9 cellular contexts compared by ENCODE assay signal in the genomic region with DNA sequence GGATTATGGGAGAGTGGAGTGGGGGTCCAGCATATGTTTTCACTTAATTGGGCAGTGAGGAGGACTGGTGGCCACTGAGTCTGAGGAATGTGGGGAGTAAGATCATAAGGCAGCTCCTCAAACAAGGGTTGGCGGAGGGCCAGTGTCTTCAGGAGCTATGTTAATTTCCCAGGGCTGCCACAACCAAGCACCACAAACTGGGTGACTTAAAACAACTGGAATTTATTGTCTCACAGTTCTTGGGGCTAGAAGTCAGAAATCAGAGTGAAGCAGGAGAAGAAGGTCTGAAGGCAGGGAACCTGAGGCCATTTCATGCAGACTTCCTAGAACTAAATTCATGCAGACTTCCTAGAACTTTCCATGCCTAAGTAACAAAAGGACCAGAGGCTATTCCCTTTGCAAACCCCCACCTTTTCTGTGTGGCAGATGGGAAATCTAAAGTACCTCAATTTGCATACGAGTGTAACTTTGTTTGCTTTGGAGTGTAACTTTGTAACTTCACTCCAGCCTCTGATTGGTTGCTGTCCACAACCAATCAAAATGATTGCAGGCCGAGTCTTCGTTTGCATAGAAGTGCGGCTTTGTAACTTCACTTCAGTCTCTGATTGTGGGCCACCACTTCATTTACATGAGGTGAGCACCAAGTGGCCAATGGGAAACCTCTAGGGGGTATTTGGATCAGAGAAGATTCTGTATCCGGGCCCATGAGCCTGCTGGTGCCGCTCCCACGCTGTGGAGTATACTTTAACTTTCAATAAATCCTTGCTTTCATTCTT. TPM values are rescaled to one million over a fixed set of nuclear protein-coding genes. Genes with fewer than 3 reads are reported as not detected.
DNase-seq lines count a peak whose midpoint lies in the region; ATAC-seq lines count a peak whose summit lies in the region.
"Had no signal": no experiment of that assay in that cellular context is flagged by ENCODE, and none has a peak within 500 bp of the region (broad histone marks: within the 10 kb centered on the region; RNA-seq: fewer than 3 reads in every experiment).

No MANE protein-coding gene starts in this region.

- no peak for ATAC-seq in GM18867 (IDR thresholded peaks at IDR 0.05; ENCODE audit: unreplicated experiment)

- DNase-seq in EL (peak; percentile 99), NCI-H526 treated with DMSO at 0.1 percent for 48 hours (lab: John Stamatoyannopoulos, UW) (peak; percentile 15), dermis blood vessel endothelial cell (peak; percentile 18), non-pigmented ciliary epithelial cell (ENCODE audit: low read depth) (peak; percentile 91), NCI-H82 (lab: John Stamatoyannopoulos, UW) (no peak), NCI-H1092 treated with DMSO at 0.1 percent for 48 hours (lab: John Stamatoyannopoulos, UW) (no peak)
- no peak for DNase-seq in stimulated activated CD4-positive, alpha-beta T cell treated with anti-CD3 and anti-CD28 coated beads, Interleukin-4, amount 100 ng/mL, for 4 hours
- DNase-seq: activated CD4-positive, alpha-beta memory T cell treated with anti-CD3 and anti-CD28 coated beads for 36 hours had no signal

RNA-seq across cellular contexts. Expression of a gene that starts 50.5 kb away (rescaled TPM):
- 13.6 and 18.7 TPM in 2 replicates for total RNA-seq in dermis blood vessel endothelial cell

Comparison
In these comparisons a context has a peak if more than half of its experiments do, and no peak if none do; other contexts are left out.
1. DNase-seq: peak in EL (single experiment), NCI-H526 treated with DMSO at 0.1 percent for 48 hours (single experiment), dermis blood vessel endothelial cell (single experiment) and non-pigmented ciliary epithelial cell (single experiment); none in stimulated activated CD4-positive, alpha-beta T cell treated with anti-CD3 and anti-CD28 coated beads, Interleukin-4, amount 100 ng/mL, for 4 hours (0 of 2), NCI-H82 (single experiment) and NCI-H1092 treated with DMSO at 0.1 percent for 48 hours (single experiment).